19 cellular contexts compared by ENCODE assay signal in genomic region chr13:98525452-98525851, GRCh38. TPM values are rescaled to one million over a fixed set of nuclear protein-coding genes. Genes with fewer than 3 reads are reported as not detected.
DNase-seq lines count a peak whose midpoint lies in the region; ATAC-seq and TF ChIP-seq lines count a peak whose summit lies in the region.
"Had no signal": no experiment of that assay in that cellular context is flagged by ENCODE, and none has a peak within 500 bp of the region (broad histone marks: within the 10 kb centered on the region; RNA-seq: fewer than 3 reads in every experiment).

No MANE protein-coding gene starts in this region.

- no peak for ATAC-seq in stimulated activated naive CD8-positive, alpha-beta T cell treated with anti-CD3 and anti-CD28 coated beads, Interleukin-15, amount 100 ng/mL, for 72 hours
- ATAC-seq in activated B cell treated with CpG ODN at 0.5 μM for 24 hours (ENCODE audit: low read depth), result no peak
- no peak for ATAC-seq in naive thymus-derived CD4-positive, alpha-beta T cell
- ATAC-seq in HG03354 (IDR thresholded peaks at IDR 0.05; ENCODE audit: poor library complexity, severe bottlenecking, unreplicated experiment), result no peak
- ATAC-seq in HG03439 (IDR thresholded peaks at IDR 0.05; ENCODE audit: unreplicated experiment), result no peak
- ATAC-seq: activated CD8-positive, alpha-beta T cell treated with anti-CD3 and anti-CD28 coated beads, Interleukin-2, amount 10 ng/mL, durations not matched to agents 7 days and 5 days had no signal

- peaks cover 96% of the 10 kb centered on the region for H3K4me1 Mint-ChIP-seq in stimulated activated naive CD8-positive, alpha-beta T cell treated with anti-CD3 and anti-CD28 coated beads, Interleukin-15, Interleukin-2, amounts not matched to agents 100 ng/mL and 50 ng/mL, for 24 hours (ENCODE audit: low read depth)
- peaks cover 100% of the 10 kb centered on the region for H3K4me1 Mint-ChIP-seq in stimulated activated naive CD8-positive, alpha-beta T cell treated with anti-CD3 and anti-CD28 coated beads, Interleukin-15, amount 100 ng/mL, for 72 hours
- peaks cover 94% of the 10 kb centered on the region for H3K4me1 Mint-ChIP-seq in activated B cell treated with CpG ODN at 0.5 μM for 24 hours
- H3K4me1 Mint-ChIP-seq in naive thymus-derived CD4-positive, alpha-beta T cell, result peaks cover 73 to 99% (median 94%) of the 10 kb centered on the region in 7 donors

- POLR2A ChIA-PET in activated B cell treated with CpG ODN at 0.5 μM for 24 hours (lab: Charles Lee), result no interaction called here
- POLR2A ChIA-PET in naive thymus-derived CD4-positive, alpha-beta T cell (lab: Charles Lee), result no interaction called here

- no peak for DNase-seq in stimulated activated naive CD8-positive, alpha-beta T cell treated with anti-CD3 and anti-CD28 coated beads, Interleukin-15, amount 100 ng/mL, for 72 hours
- DNase-seq in activated B cell treated with CpG ODN at 0.5 μM for 24 hours (no peak), ACHN (no peak), islet precursor cell (no peak)
- DNase-seq in naive thymus-derived CD4-positive, alpha-beta T cell, result no peak
- DNase-seq: activated CD8-positive, alpha-beta T cell treated with anti-CD3 and anti-CD28 coated beads, Interleukin-2, amount 10 ng/mL, durations not matched to agents 7 days and 5 days; Calu3; dermis blood vessel endothelial cell; erythroblast; gastrocnemius medialis; NCI-H1436; SIG-M5; stimulated activated CD4-positive, alpha-beta T cell treated with anti-CD3 and anti-CD28 coated beads, Interleukin-4, amount 100 ng/mL, for 4 hours; T-helper 1 cell had no signal

- peak overlapping the region; percentile 70 for H3K27ac Mint-ChIP-seq in stimulated activated naive CD8-positive, alpha-beta T cell treated with anti-CD3 and anti-CD28 coated beads, Interleukin-15, Interleukin-2, amounts not matched to agents 100 ng/mL and 50 ng/mL, for 24 hours
- peak overlapping the region in 1 of 2 donors; percentile 34 for H3K27ac Mint-ChIP-seq in stimulated activated naive CD8-positive, alpha-beta T cell treated with anti-CD3 and anti-CD28 coated beads, Interleukin-15, amount 100 ng/mL, for 72 hours
- peak overlapping the region; percentile 83 for H3K27ac Mint-ChIP-seq in activated B cell treated with CpG ODN at 0.5 μM for 24 hours
- H3K27ac Mint-ChIP-seq in naive thymus-derived CD4-positive, alpha-beta T cell, result peak overlapping the region in 5 of 9 donors; percentile 43 to 77 (median 69)
- H3K27ac Mint-ChIP-seq: activated CD8-positive, alpha-beta T cell treated with anti-CD3 and anti-CD28 coated beads, Interleukin-2, amount 10 ng/mL, durations not matched to agents 7 days and 5 days had no signal

- peaks cover 63 to 67% of the 10 kb centered on the region in 2 donors for H3K4me1 ChIP-seq in naive thymus-derived CD4-positive, alpha-beta T cell (ENCODE audit: control insufficient read depth in 2 of 2, insufficient read depth in 2 of 2, low read length in 2 of 2)

- H3K9me3 ChIP-seq in naive thymus-derived CD4-positive, alpha-beta T cell (ENCODE audit: control insufficient read depth in 2 of 3, low read length in 3 of 3), result no peaks in the 10 kb centered on the region
- H3K9me3 ChIP-seq: breast epithelium, gastrocnemius medialis had no signal

- CTCF ChIA-PET in activated B cell treated with CpG ODN at 0.5 μM for 24 hours (lab: Charles Lee), result no interaction called here
- CTCF ChIA-PET in naive thymus-derived CD4-positive, alpha-beta T cell (lab: Charles Lee), result interaction anchor here (1.3 kb wide), 1 partner anchor 80 kb away, joined by 5 read pairs; no protein-coding TSS in a partner anchor

- intact Hi-C loops in activated B cell treated with CpG ODN at 0.5 μM for 24 hours (cut with micrococcal nuclease), result loop anchor here (2.0 kb wide), 1 partner anchor 17 kb away; no protein-coding TSS in a partner anchor
- intact Hi-C loops in naive thymus-derived CD4-positive, alpha-beta T cell (cut with micrococcal nuclease), result no loop called here

- no peak overlapping the region for H3K4me3 Mint-ChIP-seq in stimulated activated naive CD8-positive, alpha-beta T cell treated with anti-CD3 and anti-CD28 coated beads, Interleukin-15, Interleukin-2, amounts not matched to agents 100 ng/mL and 50 ng/mL, for 24 hours
- no peak overlapping the region for H3K4me3 Mint-ChIP-seq in stimulated activated naive CD8-positive, alpha-beta T cell treated with anti-CD3 and anti-CD28 coated beads, Interleukin-15, amount 100 ng/mL, for 72 hours
- peak overlapping the region; percentile 63 for H3K4me3 Mint-ChIP-seq in activated B cell treated with CpG ODN at 0.5 μM for 24 hours
- peak overlapping the region in 4 of 10 donors; percentile 21 to 50 (median 35) for H3K4me3 Mint-ChIP-seq in naive thymus-derived CD4-positive, alpha-beta T cell
- H3K4me3 Mint-ChIP-seq: activated CD8-positive, alpha-beta T cell treated with anti-CD3 and anti-CD28 coated beads, Interleukin-2, amount 10 ng/mL, durations not matched to agents 7 days and 5 days had no signal

- H3K27ac ChIP-seq in naive thymus-derived CD4-positive, alpha-beta T cell (ENCODE audit: low read depth, low read length), result no peak overlapping the region
- H3K27ac ChIP-seq: breast epithelium, VCaP had no signal

- no peaks in the 10 kb centered on the region for H3K9me3 Mint-ChIP-seq in stimulated activated naive CD8-positive, alpha-beta T cell treated with anti-CD3 and anti-CD28 coated beads, Interleukin-15, Interleukin-2, amounts not matched to agents 100 ng/mL and 50 ng/mL, for 24 hours
- no peaks in the 10 kb centered on the region for H3K9me3 Mint-ChIP-seq in stimulated activated naive CD8-positive, alpha-beta T cell treated with anti-CD3 and anti-CD28 coated beads, Interleukin-15, amount 100 ng/mL, for 72 hours
- H3K9me3 Mint-ChIP-seq in activated B cell treated with CpG ODN at 0.5 μM for 24 hours, result no peaks in the 10 kb centered on the region
- no peaks in the 10 kb centered on the region for H3K9me3 Mint-ChIP-seq in naive thymus-derived CD4-positive, alpha-beta T cell

- no peaks in the 10 kb centered on the region for H3K27me3 Mint-ChIP-seq in stimulated activated naive CD8-positive, alpha-beta T cell treated with anti-CD3 and anti-CD28 coated beads, Interleukin-15, Interleukin-2, amounts not matched to agents 100 ng/mL and 50 ng/mL, for 24 hours
- H3K27me3 Mint-ChIP-seq in stimulated activated naive CD8-positive, alpha-beta T cell treated with anti-CD3 and anti-CD28 coated beads, Interleukin-15, amount 100 ng/mL, for 72 hours, result no peaks in the 10 kb centered on the region
- H3K27me3 Mint-ChIP-seq in activated B cell treated with CpG ODN at 0.5 μM for 24 hours, result no peaks in the 10 kb centered on the region
- no peaks in the 10 kb centered on the region for H3K27me3 Mint-ChIP-seq in naive thymus-derived CD4-positive, alpha-beta T cell

- H3K36me3 ChIP-seq in naive thymus-derived CD4-positive, alpha-beta T cell (ENCODE audit: control insufficient read depth in 2 of 3, insufficient read depth in 3 of 3, low read length in 3 of 3), result no peaks in the 10 kb centered on the region
- H3K36me3 ChIP-seq: breast epithelium, gastrocnemius medialis had no signal

- in situ Hi-C loops in ACHN (cut with HindIII; ENCODE audit: low pct_ligation_motif_present, low pct_unique_long_range_greater_than_20kb, low sequenced_read_pairs), result no loop called here

- H3K27me3 ChIP-seq in naive thymus-derived CD4-positive, alpha-beta T cell (ENCODE audit: control insufficient read depth in 2 of 2, insufficient read depth in 2 of 2, low read length in 2 of 2), result no peaks in the 10 kb centered on the region
- H3K27me3 ChIP-seq: breast epithelium, gastrocnemius medialis had no signal

- TF ChIP-seq CTCF in activated B cell treated with CpG ODN at 0.5 μM for 24 hours (IDR thresholded peaks at IDR 0.05), result no peak

- H3K36me3 Mint-ChIP-seq in stimulated activated naive CD8-positive, alpha-beta T cell treated with anti-CD3 and anti-CD28 coated beads, Interleukin-15, Interleukin-2, amounts not matched to agents 100 ng/mL and 50 ng/mL, for 24 hours (ENCODE audit: low read depth), result peaks cover 15% of the 10 kb centered on the region
- H3K36me3 Mint-ChIP-seq in activated B cell treated with CpG ODN at 0.5 μM for 24 hours (ENCODE audit: low read depth), result peaks cover 2% of the 10 kb centered on the region
- peaks cover 0 to 3% (median 0%) of the 10 kb centered on the region in 5 donors for H3K36me3 Mint-ChIP-seq in naive thymus-derived CD4-positive, alpha-beta T cell

- no peak overlapping the region for H3K4me3 ChIP-seq in naive thymus-derived CD4-positive, alpha-beta T cell (ENCODE audit: low read length)
- H3K4me3 ChIP-seq: breast epithelium, gastrocnemius medialis had no signal

RNA-seq across cellular contexts. Expression of gene STK24, which starts 51.5 kb away (rescaled TPM):
- total RNA-seq in activated B cell treated with CpG ODN at 0.5 μM for 24 hours, result 74.8 and 84.8 TPM in 2 replicates
- 100 to 1,000 TPM in 3 of 5 experiments, 10 to 100 TPM in 2; 90.1 to 148 (median 121) TPM for total RNA-seq in naive thymus-derived CD4-positive, alpha-beta T cell
- 10 to 100 TPM; 29.8 to 44.4 TPM for polyA plus RNA-seq in naive thymus-derived CD4-positive, alpha-beta T cell
